ENCODE assay signal across 8 cellular contexts in the genomic region with DNA sequence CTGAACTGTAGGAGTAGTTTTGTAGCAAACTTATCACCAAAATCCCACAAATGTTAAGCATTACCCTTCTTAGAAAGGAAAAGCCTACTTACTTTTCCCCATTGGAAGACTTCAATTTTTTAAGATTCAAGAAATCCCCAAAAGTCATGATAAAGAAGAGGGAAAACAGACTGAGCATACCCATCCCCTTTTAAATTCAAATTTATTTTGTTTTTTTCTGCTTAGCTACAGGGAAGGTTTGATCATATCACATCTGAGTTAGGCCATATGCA.
DNase-seq lines count a peak whose midpoint lies in the region; ATAC-seq, FAIRE-seq and TF ChIP-seq lines count a peak whose summit lies in the region.

No MANE protein-coding gene starts in this region.

- DNase-seq in A549 (ENCODE audit: low read depth in 1 of 2, low spot score in 1 of 2) (no peak), chondrocyte (ENCODE audit: low spot score) (no peak), anterior cingulate cortex (lab: John Stamatoyannopoulos, UW) (no peak), islet precursor cell (no peak), KG1 (lab: John Stamatoyannopoulos, UW) (no peak)
- no peak for DNase-seq in naive thymus-derived CD8-positive, alpha-beta T cell

- CTCF ChIA-PET in A549 (lab: Yijun Ruan, JAX): interaction anchor here (0.7 to 8.0 kb wide), 7 partner anchors 21 to 170 kb away, joined by 3 to 68 read pairs (median 9); no protein-coding TSS in a partner anchor

- peak overlapping the region; percentile 32 for H3K4me3 ChIP-seq in A549

- H3K9me3 ChIP-seq in A549 (no peaks in the 10 kb centered on the region), KOPT-K1 (ENCODE audit: insufficient read depth, low read length, poor library complexity, severe bottlenecking) (no peaks in the 10 kb centered on the region)

- peaks cover 60% of the 10 kb centered on the region for H3K4me1 ChIP-seq in A549

- no peak for FAIRE-seq in A549 (lab: Jason Lieb, UNC)

- H3K4me2 ChIP-seq in A549: peak overlapping the region; percentile 71

- no peak for TF ChIP-seq EP300 in A549 (IDR thresholded peaks at IDR 0.05)

- H3K36me3 Mint-ChIP-seq in chondrocyte (ENCODE audit: low read depth): no peaks in the 10 kb centered on the region
- no peaks in the 10 kb centered on the region for H3K36me3 Mint-ChIP-seq in naive thymus-derived CD8-positive, alpha-beta T cell

- H3K27ac ChIP-seq in A549 (peak overlapping the region; percentile 99 to 100), KOPT-K1 (ENCODE audit: low read depth, low read length, poor library complexity, severe bottlenecking) (peak overlapping the region; percentile 21)

- H3K4me1 Mint-ChIP-seq in chondrocyte (ENCODE audit: low read depth): peaks cover 64% of the 10 kb centered on the region
- peaks cover 9 to 18% (median 14%) of the 10 kb centered on the region in 4 donors for H3K4me1 Mint-ChIP-seq in naive thymus-derived CD8-positive, alpha-beta T cell

- no peak for TF ChIP-seq RAD21 in A549 (conservative IDR thresholded peaks at IDR 0.05 in 1 of 2, IDR thresholded peaks at IDR 0.05 in 1 of 2)

- H3K9me3 Mint-ChIP-seq in chondrocyte (ENCODE audit: low read depth): no peaks in the 10 kb centered on the region
- H3K9me3 Mint-ChIP-seq in naive thymus-derived CD8-positive, alpha-beta T cell: no peaks in the 10 kb centered on the region

- H3K27ac Mint-ChIP-seq in chondrocyte (ENCODE audit: unreplicated experiment): peak overlapping the region; percentile 100
- peak overlapping the region in 4 of 10 donors; percentile 23 to 74 (median 41) for H3K27ac Mint-ChIP-seq in naive thymus-derived CD8-positive, alpha-beta T cell

- ATAC-seq in A549 (no peak; a peak in 1 of 6 replicates), HG02642 (IDR thresholded peaks at IDR 0.05; ENCODE audit: poor library complexity, unreplicated experiment) (no peak)
- ATAC-seq in naive thymus-derived CD8-positive, alpha-beta T cell: no peak

- no peak for TF ChIP-seq POLR2A in A549 (IDR thresholded peaks at IDR 0.05; ENCODE audit: low read length)

- POLR2A ChIA-PET in A549 (lab: Yijun Ruan, JAX): interaction anchor here (1.3 to 5.4 kb wide), 13 partner anchors 9 to 213 kb away, joined by 3 to 101 read pairs (median 8); no protein-coding TSS in a partner anchor
- POLR2A ChIA-PET in naive thymus-derived CD8-positive, alpha-beta T cell (lab: Charles Lee): interaction anchor here (0.6 to 0.7 kb wide), 2 partner anchors 30 to 202 kb away, joined by 3 to 4 read pairs; no protein-coding TSS in a partner anchor

- TF ChIP-seq CTCF in A549 (IDR thresholded peaks at IDR 0.05) (no peak), chondrocyte (IDR thresholded peaks at IDR 0.05) (no peak)

- peak overlapping the region; percentile 46 for H3K4me3 Mint-ChIP-seq in chondrocyte (ENCODE audit: unreplicated experiment)
- H3K4me3 Mint-ChIP-seq in naive thymus-derived CD8-positive, alpha-beta T cell: peak overlapping the region in 7 of 10 donors; percentile 3 to 76 (median 30)

- no peaks in the 10 kb centered on the region for H3K27me3 Mint-ChIP-seq in chondrocyte (ENCODE audit: low read depth)
- H3K27me3 Mint-ChIP-seq in naive thymus-derived CD8-positive, alpha-beta T cell: no peaks in the 10 kb centered on the region

- no peaks in the 10 kb centered on the region for H3K36me3 ChIP-seq in KOPT-K1 (ENCODE audit: insufficient read depth, low read length)

TF ChIP-seq in A549, 52 proteins besides CTCF, POLR2A, EP300 and RAD21:
- TF ChIP-seq PBX3 (IDR thresholded peaks at IDR 0.05): no peak
- no peak for TF ChIP-seq ATOH8 (CRISPR knock-in tag; IDR thresholded peaks at IDR 0.05; ENCODE audit: low read depth)
- no peak; the same call in 1 of the 2 replicates for TF ChIP-seq HOXA7 (CRISPR knock-in tag; IDR thresholded peaks at IDR 0.05)
- TF ChIP-seq BHLHE40 (IDR thresholded peaks at IDR 0.05; ENCODE audit: low read depth, low read length): no peak
- TF ChIP-seq FOSB (CRISPR knock-in tag; IDR thresholded peaks at IDR 0.05): peak; percentile 92
- no peak for TF ChIP-seq HOXB5 (CRISPR knock-in tag; IDR thresholded peaks at IDR 0.05)
- no peak for TF ChIP-seq HDAC2 (IDR thresholded peaks at IDR 0.05)
- TF ChIP-seq, protein P1, sequence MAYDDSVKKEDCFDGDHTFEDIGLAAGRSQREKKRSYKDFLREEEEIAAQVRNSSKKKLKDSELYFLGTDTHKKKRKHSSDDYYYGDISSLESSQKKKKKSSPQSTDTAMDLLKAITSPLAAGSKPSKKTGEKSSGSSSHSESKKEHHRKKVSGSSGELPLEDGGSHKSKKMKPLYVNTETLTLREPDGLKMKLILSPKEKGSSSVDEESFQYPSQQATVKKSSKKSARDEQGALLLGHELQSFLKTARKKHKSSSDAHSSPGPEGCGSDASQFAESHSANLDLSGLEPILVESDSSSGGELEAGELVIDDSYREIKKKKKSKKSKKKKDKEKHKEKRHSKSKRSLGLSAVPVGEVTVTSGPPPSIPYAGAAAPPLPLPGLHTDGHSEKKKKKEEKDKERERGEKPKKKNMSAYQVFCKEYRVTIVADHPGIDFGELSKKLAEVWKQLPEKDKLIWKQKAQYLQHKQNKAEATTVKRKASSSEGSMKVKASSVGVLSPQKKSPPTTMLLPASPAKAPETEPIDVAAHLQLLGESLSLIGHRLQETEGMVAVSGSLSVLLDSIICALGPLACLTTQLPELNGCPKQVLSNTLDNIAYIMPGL (CRISPR knock-in tag; IDR thresholded peaks at IDR 0.05; ENCODE audit: borderline replicate concordance): 0 out of 2 replicates have a peak, but pooled peaks have one; percentile 17
- peak; percentile 49 for TF ChIP-seq REST (IDR thresholded peaks at IDR 0.05)
- no peak for TF ChIP-seq KDM5A (IDR thresholded peaks at IDR 0.05)
- TF ChIP-seq TFCP2L1 (CRISPR knock-in tag; IDR thresholded peaks at IDR 0.05): no peak
- no peak for TF ChIP-seq NFE2L2 (conservative IDR thresholded peaks at IDR 0.05; ENCODE audit: low read length)
- no peak for TF ChIP-seq HOXB13 (CRISPR knock-in tag; IDR thresholded peaks at IDR 0.05; ENCODE audit: low read depth)
- TF ChIP-seq HEYL (CRISPR knock-in tag; IDR thresholded peaks at IDR 0.05): 0 out of 2 replicates have a peak, but pooled peaks have one; percentile 29
- no peak for TF ChIP-seq KDM1A (IDR thresholded peaks at IDR 0.05; ENCODE audit: low read depth)
- TF ChIP-seq SMC3 (IDR thresholded peaks at IDR 0.05): no peak
- TF ChIP-seq E2F6 (IDR thresholded peaks at IDR 0.05; ENCODE audit: borderline replicate concordance, low read depth): no peak
- TF ChIP-seq ZC3H11A (IDR thresholded peaks at IDR 0.05): no peak
